ENCODE assay signal across 10 cellular contexts in genomic region chr1:156592910-156593732, GRCh38. TPM values are rescaled to one million over a fixed set of nuclear protein-coding genes. Genes with fewer than 3 reads are reported as not detected.
DNase-seq lines count a peak whose midpoint lies in the region; ATAC-seq and TF ChIP-seq lines count a peak whose summit lies in the region.
"Had no signal": no experiment of that assay in that cellular context is flagged by ENCODE, and none has a peak within 500 bp of the region (broad histone marks: within the 10 kb centered on the region; RNA-seq: fewer than 3 reads in every experiment).

No MANE protein-coding gene starts in this region.

- peaks cover 20 to 24% (median 23%) of the 10 kb centered on the region in 3 donors for H3K4me1 Mint-ChIP-seq in CD8-positive, alpha-beta memory T cell

- peak overlapping the region; percentile 91 for H3K4me2 ChIP-seq in Karpas-422 (ENCODE audit: low read depth, low read length, poor library complexity, severe bottlenecking)
- H3K4me2 ChIP-seq in mesenchymal stem cell (ENCODE audit: low read length, poor library complexity, severe bottlenecking), result no peak overlapping the region

- H3K27ac Mint-ChIP-seq in CD8-positive, alpha-beta memory T cell, result peak overlapping the region; percentile 63 to 90 (median 79)

- H3K9me3 ChIP-seq in CD8-positive, alpha-beta memory T cell (ENCODE audit: low read length), result no peaks in the 10 kb centered on the region
- H3K9me3 ChIP-seq in Karpas-422 (ENCODE audit: low read length) (no peaks in the 10 kb centered on the region), mesenchymal stem cell (ENCODE audit: control insufficient read depth, low read length) (no peaks in the 10 kb centered on the region), ovary (no peaks in the 10 kb centered on the region)

- peak overlapping the region; percentile 94 for H3K9ac ChIP-seq in Karpas-422 (ENCODE audit: low read length)
- peak overlapping the region; percentile 88 for H3K9ac ChIP-seq in mesenchymal stem cell (ENCODE audit: low read length)

- H3K27me3 Mint-ChIP-seq in CD8-positive, alpha-beta memory T cell, result no peaks in the 10 kb centered on the region

- H3K9me2 ChIP-seq in Karpas-422 (replicated peaks; ENCODE audit: insufficient read depth, low read length), result no peaks in the 10 kb centered on the region

- peak overlapping the region; percentile 35 for H4K8ac ChIP-seq in mesenchymal stem cell (ENCODE audit: low read length)

- peaks cover 0 to 50% (median 7%) of the 10 kb centered on the region in 3 donors for H3K36me3 Mint-ChIP-seq in CD8-positive, alpha-beta memory T cell

- TF ChIP-seq EP300 in ovary (IDR thresholded peaks at IDR 0.05), result no peak

- H4K20me1 ChIP-seq in Karpas-422 (ENCODE audit: insufficient read depth, low read depth, low read length), result no peaks in the 10 kb centered on the region

- in situ Hi-C loops in ACHN (cut with HindIII; ENCODE audit: low pct_ligation_motif_present, low pct_unique_long_range_greater_than_20kb, low sequenced_read_pairs), result no loop called here

- H3K4me1 ChIP-seq in CD8-positive, alpha-beta memory T cell (ENCODE audit: insufficient read depth, low read length), result peaks cover 20% of the 10 kb centered on the region
- H3K4me1 ChIP-seq in Karpas-422 (ENCODE audit: low read length) (peaks cover 27% of the 10 kb centered on the region), mesenchymal stem cell (ENCODE audit: control insufficient read depth, insufficient read depth, low read depth, low read length) (peaks cover 10% of the 10 kb centered on the region), ovary (ENCODE audit: insufficient read depth) (no peaks in the 10 kb centered on the region)

- no peak overlapping the region for H3K4ac ChIP-seq in mesenchymal stem cell (ENCODE audit: low read depth in 1 of 2, low read length in 2 of 2)

- no peak overlapping the region for H2BK120ac ChIP-seq in mesenchymal stem cell (ENCODE audit: low read depth, low read length)

- H2AK5ac ChIP-seq in mesenchymal stem cell (ENCODE audit: low read length, severe bottlenecking), result no peak overlapping the region

- H3K79me1 ChIP-seq in mesenchymal stem cell (replicated peaks; ENCODE audit: low read length, poor library complexity, severe bottlenecking), result peaks cover 26% of the 10 kb centered on the region

- no peaks in the 10 kb centered on the region for H3K27me3 ChIP-seq in CD8-positive, alpha-beta memory T cell (ENCODE audit: insufficient read depth, low read length, poor library complexity, severe bottlenecking)
- H3K27me3 ChIP-seq in Karpas-422 (ENCODE audit: low read length), result no peaks in the 10 kb centered on the region
- H3K27me3 ChIP-seq in mesenchymal stem cell (ENCODE audit: control insufficient read depth in 1 of 2, insufficient read depth in 1 of 2, low read length in 2 of 2), result no peaks in the 10 kb centered on the region
- no peaks in the 10 kb centered on the region for H3K27me3 ChIP-seq in ovary

- DNase-seq in CD8-positive, alpha-beta memory T cell, result no peak
- peak; percentile 60 for DNase-seq in Karpas-422
- no peak for DNase-seq in mesenchymal stem cell
- no peak for DNase-seq in NCI-H2171 (lab: John Stamatoyannopoulos, UW)
- no peak for DNase-seq in ovary
- DNase-seq in ACHN, result no peak
- DNase-seq: GF-D8, NCI-H1436 treated with DMSO at 0.1 percent for 48 hours had no signal

- peaks cover 15% of the 10 kb centered on the region for H3K36me3 ChIP-seq in CD8-positive, alpha-beta memory T cell (ENCODE audit: insufficient read depth, low read length)
- H3K36me3 ChIP-seq in Karpas-422 (ENCODE audit: insufficient read depth, low read length) (peaks cover 41% of the 10 kb centered on the region; the same call in 1 of the 2 replicates), mesenchymal stem cell (ENCODE audit: control insufficient read depth in 1 of 2, insufficient read depth in 2 of 2, low read depth in 1 of 2, low read length in 2 of 2) (peaks cover 39 to 57% of the 10 kb centered on the region in 2 experiments), ovary (no peaks in the 10 kb centered on the region)

- intact Hi-C loops in ovary (cut with DNase I), result loop anchor here in 1 of 4 donors (5.0 kb wide), 1 partner anchor 136 kb away; no protein-coding TSS in a partner anchor

- H2BK12ac ChIP-seq in mesenchymal stem cell (ENCODE audit: low read length in 2 of 2), result no peak overlapping the region

- no peak for TF ChIP-seq POLR2A in ovary (IDR thresholded peaks at IDR 0.05)

- H3K27ac ChIP-seq in CD8-positive, alpha-beta memory T cell (ENCODE audit: low read depth, low read length), result no peak overlapping the region
- H3K27ac ChIP-seq in Karpas-422 (ENCODE audit: low read length) (peak overlapping the region; percentile 70), VCaP (peak overlapping the region; percentile 84; the same call in 1 of the 2 replicates), mesenchymal stem cell (ENCODE audit: low read length, poor library complexity, severe bottlenecking) (no peak overlapping the region), ovary (no peak overlapping the region)

- H3K14ac ChIP-seq in mesenchymal stem cell (ENCODE audit: low read length in 2 of 2), result no peak overlapping the region

- TF ChIP-seq CTCF in VCaP (conservative IDR thresholded peaks at IDR 0.05) (no peak), ovary (IDR thresholded peaks at IDR 0.05) (no peak)

- no peak overlapping the region for H3K18ac ChIP-seq in mesenchymal stem cell (ENCODE audit: low read depth in 1 of 2, low read length in 2 of 2)

- peaks cover 20% of the 10 kb centered on the region for H3K79me2 ChIP-seq in Karpas-422 (ENCODE audit: low read length)

- H3K23ac ChIP-seq in mesenchymal stem cell (ENCODE audit: low read length in 2 of 2), result no peak overlapping the region

- CTCF ChIA-PET in CD8-positive, alpha-beta memory T cell (lab: Charles Lee), result interaction anchor here (0.9 to 3.9 kb wide), 8 partner anchors 9 to 207 kb away, joined by 3 to 22 read pairs (median 4); partner anchors contain the start of gene MEF2D

- no peak overlapping the region for H2BK15ac ChIP-seq in mesenchymal stem cell (ENCODE audit: low read depth, poor library complexity, severe bottlenecking)

- no peak overlapping the region for H2AFZ ChIP-seq in Karpas-422 (ENCODE audit: low read length)
- no peak overlapping the region for H2AFZ ChIP-seq in mesenchymal stem cell (ENCODE audit: low read depth, low read length)

- POLR2A ChIA-PET in CD8-positive, alpha-beta memory T cell (lab: Charles Lee), result no interaction called here

- H3K4me3 Mint-ChIP-seq in CD8-positive, alpha-beta memory T cell, result peak overlapping the region; percentile 81 to 94 (median 90)

- no peaks in the 10 kb centered on the region for H3K9me3 Mint-ChIP-seq in CD8-positive, alpha-beta memory T cell

- no peak overlapping the region for H3K4me3 ChIP-seq in CD8-positive, alpha-beta memory T cell (ENCODE audit: low read length)
- peak overlapping the region; percentile 97 for H3K4me3 ChIP-seq in Karpas-422 (ENCODE audit: low read length)
- no peak overlapping the region for H3K4me3 ChIP-seq in mesenchymal stem cell (ENCODE audit: insufficient read depth in 1 of 2, low read depth in 1 of 2, low read length in 2 of 2)
- no peak overlapping the region for H3K4me3 ChIP-seq in ovary

- no peak for ATAC-seq in activated CD4-positive, CD25-positive, alpha-beta regulatory T cell treated with anti-CD3 and anti-CD28 coated beads, Interleukin-2, amount 50 U/mL, for 24 hours

- no peak overlapping the region for H2BK5ac ChIP-seq in mesenchymal stem cell (ENCODE audit: low read depth, low read length, poor library complexity, severe bottlenecking)

- no peak overlapping the region for H4K91ac ChIP-seq in mesenchymal stem cell (ENCODE audit: low read length)

- WGBS in mesenchymal stem cell, result 100% methylated on average over 6 of the region's 8 CpGs
- 75 to 84% (median 78%) methylated on average over 8 of the region's 8 CpGs for WGBS in ovary, 3 donors

RNA-seq across cellular contexts. Expression of gene NAXE, which starts 1.5 kb away (rescaled TPM):
- total RNA-seq in CD8-positive, alpha-beta memory T cell, result 10 to 100 TPM; 63.0 to 69.1 TPM
- polyA plus RNA-seq in CD8-positive, alpha-beta memory T cell, result 113 TPM
- total RNA-seq in Karpas-422 (2014; rRNA removed; shearing (Covaris generic); ENCODE audit: low replicate concordance), result 113 and 135 TPM in 2 replicates
- 58.9 TPM for polyA plus RNA-seq in mesenchymal stem cell (2013, experiment 1 of 2)
- polyA plus RNA-seq in mesenchymal stem cell (2013, experiment 2 of 2), result 58.1 TPM
- total RNA-seq in ovary, result 10 to 100 TPM; 43.5 to 85.4 (median 65.4) TPM
- 10 to 100 TPM; 57.8 to 75.0 TPM for polyA plus RNA-seq in ovary

RNA-seq across cellular contexts. Expression of gene GPATCH4, which starts 8.2 kb away (rescaled TPM):
- 100 to 1,000 TPM; 123 to 131 TPM for total RNA-seq in CD8-positive, alpha-beta memory T cell
- polyA plus RNA-seq in CD8-positive, alpha-beta memory T cell, result 58.7 TPM
- total RNA-seq in Karpas-422 (2014; rRNA removed; shearing (Covaris generic); ENCODE audit: low replicate concordance), result 26.2 and 28.0 TPM in 2 replicates
- 24.8 TPM for polyA plus RNA-seq in mesenchymal stem cell (2013, experiment 1 of 2)
- 25.4 TPM for polyA plus RNA-seq in mesenchymal stem cell (2013, experiment 2 of 2)
- 10 to 100 TPM; 11.1 to 45.1 (median 22.8) TPM for total RNA-seq in ovary
- 10 to 100 TPM; 10.0 to 22.0 TPM for polyA plus RNA-seq in ovary

RNA-seq across cellular contexts. Expression of gene TTC24, which starts 13.6 kb away (rescaled TPM):
- 1 to 10 TPM; 7.3 to 7.4 TPM for total RNA-seq in CD8-positive, alpha-beta memory T cell
- polyA plus RNA-seq in CD8-positive, alpha-beta memory T cell, result 2.3 TPM
- 2.9 and 7.8 TPM in 2 replicates for total RNA-seq in Karpas-422 (2014; rRNA removed; shearing (Covaris generic); ENCODE audit: low replicate concordance)
- not detected for polyA plus RNA-seq in mesenchymal stem cell (2013, experiment 1 of 2)
- polyA plus RNA-seq in mesenchymal stem cell (2013, experiment 2 of 2), result not detected
- total RNA-seq in ovary, result under 1 TPM in 1 of 7 donors, not detected in 6; 0.15 TPM
- polyA plus RNA-seq in ovary, result under 1 TPM in 1 of 2 donors, not detected in 1; 0.12 TPM

RNA-seq across cellular contexts. Expression of gene IQGAP3, which starts 20.8 kb away (rescaled TPM):
- total RNA-seq in CD8-positive, alpha-beta memory T cell, result 1 to 10 TPM; 4.4 to 4.7 TPM
- polyA plus RNA-seq in CD8-positive, alpha-beta memory T cell, result not detected
- 0.75 and 1.5 TPM in 2 replicates for total RNA-seq in Karpas-422 (2014; rRNA removed; shearing (Covaris generic); ENCODE audit: low replicate concordance)
- 1.6 TPM for polyA plus RNA-seq in mesenchymal stem cell (2013, experiment 1 of 2)
- 1.2 TPM for polyA plus RNA-seq in mesenchymal stem cell (2013, experiment 2 of 2)
- total RNA-seq in ovary, result 1 to 10 TPM in 1 of 7 donors, under 1 TPM in 5, not detected in 1; 0.05 to 1.2 (median 0.30) TPM
- under 1 TPM; 0.18 to 0.60 TPM for polyA plus RNA-seq in ovary

RNA-seq across cellular contexts. Expression of gene HAPLN2, which starts 26.1 kb away (rescaled TPM):
- total RNA-seq in CD8-positive, alpha-beta memory T cell, result not detected
- not detected for polyA plus RNA-seq in CD8-positive, alpha-beta memory T cell
- 0.47 TPM in 1 of 2 replicates, not detected in the other for total RNA-seq in Karpas-422 (2014; rRNA removed; shearing (Covaris generic); ENCODE audit: low replicate concordance)
- 0.07 TPM for polyA plus RNA-seq in mesenchymal stem cell (2013, experiment 1 of 2)
- polyA plus RNA-seq in mesenchymal stem cell (2013, experiment 2 of 2), result 0.07 TPM
- total RNA-seq in ovary, result 1 to 10 TPM in 5 of 7 donors, under 1 TPM in 2; 0.30 to 1.9 (median 1.2) TPM
- 1 to 10 TPM in 1 of 2 donors, not detected in 1; 1.1 TPM for polyA plus RNA-seq in ovary

Comparison
In these comparisons a context has a peak if more than half of its experiments do, and no peak if none do; other contexts are left out.
1. H3K27ac ChIP-seq: peak in Karpas-422 (single experiment) and VCaP (single experiment); none in CD8-positive, alpha-beta memory T cell (single experiment), mesenchymal stem cell (single experiment) and ovary (0 of 2).